Comparison of ENCODE assay signal across 1 cellular context in the genomic region with DNA sequence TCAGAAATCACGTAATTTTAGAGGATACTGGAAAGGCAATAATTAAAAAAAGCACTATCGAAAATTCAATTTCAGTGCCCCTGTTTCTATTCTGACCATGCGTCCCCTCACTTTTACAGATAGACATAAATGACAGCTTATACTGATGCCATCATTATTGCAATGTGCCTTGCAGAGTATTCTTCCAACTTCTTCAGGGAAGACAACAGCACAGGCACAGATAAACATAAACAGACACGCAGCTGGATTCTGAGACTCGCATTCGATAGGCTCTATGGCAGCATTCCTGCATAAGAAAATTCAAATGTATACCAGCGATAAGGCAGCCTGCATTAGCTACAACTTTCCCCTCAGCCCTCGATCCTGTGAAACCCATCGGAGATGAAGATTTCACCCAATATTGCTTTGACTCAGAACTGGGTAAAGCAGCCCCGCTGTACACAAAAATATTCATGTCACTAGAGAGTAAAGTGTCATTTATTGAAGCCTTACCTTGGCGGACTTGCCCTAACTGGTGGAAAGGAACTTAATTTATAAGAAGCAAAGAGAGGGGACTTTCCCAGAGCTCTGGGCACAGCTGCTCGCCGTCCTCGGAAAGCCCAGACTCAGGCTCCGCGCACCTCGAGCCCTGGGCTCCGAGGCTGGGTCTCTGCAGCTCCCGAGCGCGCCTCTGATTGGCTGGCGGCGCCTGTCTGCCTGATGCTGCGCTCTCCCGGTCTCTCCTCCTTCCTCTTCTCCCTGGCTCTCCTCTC.
TF ChIP-seq lines count a peak whose summit lies in the region.

A gene with protein sequence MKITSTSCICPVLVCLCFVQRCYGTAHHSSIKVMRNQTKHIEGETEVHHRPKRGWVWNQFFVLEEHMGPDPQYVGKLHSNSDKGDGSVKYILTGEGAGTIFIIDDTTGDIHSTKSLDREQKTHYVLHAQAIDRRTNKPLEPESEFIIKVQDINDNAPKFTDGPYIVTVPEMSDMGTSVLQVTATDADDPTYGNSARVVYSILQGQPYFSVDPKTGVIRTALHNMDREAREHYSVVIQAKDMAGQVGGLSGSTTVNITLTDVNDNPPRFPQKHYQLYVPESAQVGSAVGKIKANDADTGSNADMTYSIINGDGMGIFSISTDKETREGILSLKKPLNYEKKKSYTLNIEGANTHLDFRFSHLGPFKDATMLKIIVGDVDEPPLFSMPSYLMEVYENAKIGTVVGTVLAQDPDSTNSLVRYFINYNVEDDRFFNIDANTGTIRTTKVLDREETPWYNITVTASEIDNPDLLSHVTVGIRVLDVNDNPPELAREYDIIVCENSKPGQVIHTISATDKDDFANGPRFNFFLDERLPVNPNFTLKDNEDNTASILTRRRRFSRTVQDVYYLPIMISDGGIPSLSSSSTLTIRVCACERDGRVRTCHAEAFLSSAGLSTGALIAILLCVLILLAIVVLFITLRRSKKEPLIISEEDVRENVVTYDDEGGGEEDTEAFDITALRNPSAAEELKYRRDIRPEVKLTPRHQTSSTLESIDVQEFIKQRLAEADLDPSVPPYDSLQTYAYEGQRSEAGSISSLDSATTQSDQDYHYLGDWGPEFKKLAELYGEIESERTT (minus strand): TSS at position 607 of the 752 bp plus-strand sequence. CDS start 149,214 bp downstream, outside the sequence.

TF ChIP-seq in HEK293, 187 proteins besides CTCF, POLR2A, EP300 and RAD21 (continued from another document):
- TF ChIP-seq, protein P1, sequence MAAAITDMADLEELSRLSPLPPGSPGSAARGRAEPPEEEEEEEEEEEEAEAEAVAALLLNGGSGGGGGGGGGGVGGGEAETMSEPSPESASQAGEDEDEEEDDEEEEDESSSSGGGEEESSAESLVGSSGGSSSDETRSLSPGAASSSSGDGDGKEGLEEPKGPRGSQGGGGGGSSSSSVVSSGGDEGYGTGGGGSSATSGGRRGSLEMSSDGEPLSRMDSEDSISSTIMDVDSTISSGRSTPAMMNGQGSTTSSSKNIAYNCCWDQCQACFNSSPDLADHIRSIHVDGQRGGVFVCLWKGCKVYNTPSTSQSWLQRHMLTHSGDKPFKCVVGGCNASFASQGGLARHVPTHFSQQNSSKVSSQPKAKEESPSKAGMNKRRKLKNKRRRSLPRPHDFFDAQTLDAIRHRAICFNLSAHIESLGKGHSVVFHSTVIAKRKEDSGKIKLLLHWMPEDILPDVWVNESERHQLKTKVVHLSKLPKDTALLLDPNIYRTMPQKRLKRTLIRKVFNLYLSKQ (tag by site-specific recombination; IDR thresholded peaks at IDR 0.05; ENCODE audit: borderline replicate concordance): no peak
